17 cellular contexts compared by ENCODE assay signal in the genomic region with DNA sequence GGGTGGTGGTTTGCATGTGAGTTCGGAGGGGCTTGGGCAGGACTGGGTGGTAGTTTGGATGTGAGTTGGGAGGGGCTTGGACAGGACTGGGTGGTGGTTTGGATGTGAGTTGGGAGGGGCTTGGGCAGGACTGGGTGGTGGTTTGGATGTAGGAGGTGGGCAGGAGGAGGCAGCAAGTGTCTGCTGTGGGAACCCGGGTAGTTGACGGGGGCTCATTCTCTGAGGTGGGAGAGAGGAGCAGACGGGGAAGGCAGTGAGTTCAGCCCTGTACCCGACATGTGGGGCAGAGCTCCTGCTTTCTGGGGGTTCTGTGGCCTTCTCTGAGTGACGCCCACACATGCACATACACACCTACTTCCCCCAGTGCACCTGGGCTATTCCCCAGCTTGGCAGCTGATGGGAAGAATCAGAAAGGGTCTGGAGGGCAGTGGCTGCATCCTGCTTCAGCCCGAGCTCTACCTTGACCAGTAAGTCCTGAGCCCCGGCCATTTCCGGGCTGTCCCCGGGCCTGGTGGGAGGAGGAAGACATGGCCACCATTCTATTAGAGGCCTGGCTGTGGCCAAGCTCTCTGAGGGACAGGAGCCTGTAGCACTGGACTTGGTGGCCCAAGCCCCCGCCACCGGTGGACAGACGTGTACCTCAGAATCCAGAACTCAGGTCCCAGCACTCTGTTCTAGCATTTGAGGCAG. TPM values are rescaled to one million over a fixed set of nuclear protein-coding genes. Genes with fewer than 3 reads are reported as not detected.
DNase-seq lines count a peak whose midpoint lies in the region; ATAC-seq, FAIRE-seq and TF ChIP-seq lines count a peak whose summit lies in the region.
"Had no signal": no experiment of that assay in that cellular context is flagged by ENCODE, and none has a peak within 500 bp of the region (broad histone marks: within the 10 kb centered on the region; RNA-seq: fewer than 3 reads in every experiment).

No MANE protein-coding gene starts in this region.

- no peak overlapping the region for H3K4me3 ChIP-seq in BLaER1
- H3K4me3 ChIP-seq in BLaER1 treated with 17β-estradiol and CSF1 and Interleukin-3, amounts not matched to agents 10 nM and 100 nM, result no peak overlapping the region
- no peak overlapping the region for H3K4me3 ChIP-seq in IMR-90 (ENCODE audit: insufficient read depth, low read depth, low read length)
- no peak overlapping the region for H3K4me3 ChIP-seq in coronary artery
- H3K4me3 ChIP-seq: HAP-1 had no signal

- no peak overlapping the region for H3K27ac ChIP-seq in BLaER1
- no peak overlapping the region for H3K27ac ChIP-seq in BLaER1 treated with 17β-estradiol and CSF1 and Interleukin-3, amounts not matched to agents 10 nM and 100 nM
- no peak overlapping the region for H3K27ac ChIP-seq in IMR-90 (ENCODE audit: insufficient read depth, low read length)
- H3K27ac ChIP-seq in coronary artery, result no peak overlapping the region

- no peak overlapping the region for H3K18ac ChIP-seq in IMR-90 (ENCODE audit: low read depth, low read length)

- H3K36me3 ChIP-seq in BLaER1, result no peaks in the 10 kb centered on the region
- no peaks in the 10 kb centered on the region for H3K36me3 ChIP-seq in BLaER1 treated with 17β-estradiol and CSF1 and Interleukin-3, amounts not matched to agents 10 nM and 100 nM
- no peaks in the 10 kb centered on the region for H3K36me3 ChIP-seq in IMR-90 (ENCODE audit: control insufficient read depth, insufficient read depth, low read length)
- H3K36me3 ChIP-seq: HAP-1 had no signal

- H3K23ac ChIP-seq in IMR-90 (ENCODE audit: low read depth, low read length), result no peak overlapping the region

- no peak overlapping the region for H4K91ac ChIP-seq in IMR-90 (ENCODE audit: insufficient read depth, low read depth, low read length)

- H3K14ac ChIP-seq in IMR-90 (replicated peaks; ENCODE audit: low read depth, low read length), result no peak overlapping the region

- in situ Hi-C loops in IMR-90 (cut with MboI; ENCODE audit: low sequenced_read_pairs), result no loop called here

- TF ChIP-seq RAD21 in IMR-90 (IDR thresholded peaks at IDR 0.05; ENCODE audit: low read length), result no peak

- BruUV-seq in IMR-90 (replicated peaks; lab: Mats Ljungman, UMichigan), result no TSS peak

- peak overlapping the region; percentile 55 for H2AK9ac ChIP-seq in IMR-90 (replicated peaks; ENCODE audit: low read depth, low read length, poor library complexity)

- H4K20me1 ChIP-seq in BLaER1 (no peaks in the 10 kb centered on the region), IMR-90 (ENCODE audit: insufficient read depth, low read length) (no peaks in the 10 kb centered on the region; the same call in 1 of the 2 replicates)
- no peaks in the 10 kb centered on the region for H4K20me1 ChIP-seq in BLaER1 treated with 17β-estradiol and CSF1 and Interleukin-3, amounts not matched to agents 10 nM and 100 nM

- H3K79me1 ChIP-seq in IMR-90 (ENCODE audit: low read depth in 1 of 2, low read length in 2 of 2), result no peaks in the 10 kb centered on the region

- peak overlapping the region; percentile 43 for H2AFZ ChIP-seq in IMR-90 (replicated peaks; ENCODE audit: low read length, poor library complexity)

- TF ChIP-seq POLR2A in IMR-90 (IDR thresholded peaks at IDR 0.05; ENCODE audit: low read depth, low read length) (no peak), GM12892 (IDR thresholded peaks at IDR 0.05; ENCODE audit: low read depth, low read length) (no peak)

- H3K9me1 ChIP-seq in IMR-90 (ENCODE audit: insufficient read depth, low read length), result peaks cover 5% of the 10 kb centered on the region; the same call in 1 of the 2 replicates

- ATAC-seq in IMR-90 (ENCODE audit: low read depth), result no peak
- ATAC-seq in omental fat pad (ENCODE audit: low FRiP score), result no peak

- no peak overlapping the region for H2BK20ac ChIP-seq in IMR-90 (ENCODE audit: low read depth, low read length)

- no peak for DNase-seq in IMR-90
- no peak for DNase-seq in urothelium cell line (ENCODE audit: low spot score)
- no peak for DNase-seq in GM12892 (ENCODE audit: insufficient read length)
- no peak for DNase-seq in omental fat pad (ENCODE audit: low spot score)
- DNase-seq in coronary artery (ENCODE audit: low spot score), result no peak
- DNase-seq: Calu3; CD4-positive, alpha-beta memory T cell; COR-L47; DMS53; DMS79 treated with DMSO at 0.1 percent for 48 hours; GF-D8; GOT3 had no signal

- dilution Hi-C loops in IMR-90 (cut with HindIII; ENCODE audit: low sequenced_read_pairs, unreplicated experiment), result no loop called here

- FAIRE-seq in urothelium cell line (lab: Jason Lieb, UNC), result peak; percentile 90
- no peak for FAIRE-seq in GM12892 (lab: Jason Lieb, UNC)
- FAIRE-seq: H54 had no signal

- H3K4me1 ChIP-seq in BLaER1 (peaks cover 44% of the 10 kb centered on the region), IMR-90 (ENCODE audit: control insufficient read depth, insufficient read depth, low read length) (no peaks in the 10 kb centered on the region)
- H3K4me1 ChIP-seq in BLaER1 treated with 17β-estradiol and CSF1 and Interleukin-3, amounts not matched to agents 10 nM and 100 nM, result peaks cover 31 to 49% (median 44%) of the 10 kb centered on the region in 10 experiments
- H3K4me1 ChIP-seq: HAP-1 had no signal

- H4K8ac ChIP-seq in IMR-90 (ENCODE audit: low read depth in 2 of 2, low read length in 2 of 2), result no peak overlapping the region

- CTCF ChIA-PET in IMR-90 (lab: Yijun Ruan, JAX), result no interaction called here

- no peak overlapping the region for H2BK5ac ChIP-seq in IMR-90 (ENCODE audit: low read depth, low read length, poor library complexity, severe bottlenecking)

- H3K4ac ChIP-seq in IMR-90 (ENCODE audit: low read depth, low read length), result no peak overlapping the region

- no peak overlapping the region for H3K56ac ChIP-seq in IMR-90 (ENCODE audit: extremely low read depth, insufficient read depth, low read length)

- TF ChIP-seq CTCF in IMR-90 (conservative IDR thresholded peaks at IDR 0.05; ENCODE audit: low read depth, low read length), result no peak
- TF ChIP-seq CTCF in omental fat pad (IDR thresholded peaks at IDR 0.05), result no peak
- TF ChIP-seq CTCF in coronary artery (IDR thresholded peaks at IDR 0.05), result no peak

- no peak overlapping the region for H2BK15ac ChIP-seq in IMR-90 (ENCODE audit: low read depth, low read length)

- 94% methylated on average over 6 of the region's 13 CpGs; no CpG with 5 or more reads in 1 of the 2 experiments for WGBS in IMR-90 (ENCODE audit: extremely low coverage in 2 of 2, insufficient read length in 1 of 2), 2 experiments

- H2BK120ac ChIP-seq in IMR-90 (ENCODE audit: low read depth, low read length), result no peak overlapping the region

- intact Hi-C loops in IMR-90 (cut with micrococcal nuclease), result no loop called here

- H3K4me2 ChIP-seq in BLaER1 (0 out of 2 replicates have a peak overlapping the region, but pooled peaks have one; percentile 61), IMR-90 (ENCODE audit: low read depth, low read length) (no peak overlapping the region)
- H3K4me2 ChIP-seq in BLaER1 treated with 17β-estradiol and CSF1 and Interleukin-3, amounts not matched to agents 10 nM and 100 nM, result peak overlapping the region in 7 of 11 experiments; percentile 37 to 84 (median 62); a peak in 7 of 22 replicates

- no peak overlapping the region for H2AK5ac ChIP-seq in IMR-90 (ENCODE audit: low read depth, low read length)

- POLR2A ChIA-PET in IMR-90 (lab: Charles Lee; ENCODE audit: unreplicated experiment), result no interaction called here

- no peak overlapping the region for H4K5ac ChIP-seq in IMR-90 (ENCODE audit: low read depth, low read length)

- H3K9ac ChIP-seq in BLaER1 (no peak overlapping the region), IMR-90 (ENCODE audit: low read depth, low read length) (no peak overlapping the region)
- no peak overlapping the region for H3K9ac ChIP-seq in BLaER1 treated with 17β-estradiol and CSF1 and Interleukin-3, amounts not matched to agents 10 nM and 100 nM

- H3K27me3 ChIP-seq in BLaER1, result no peaks in the 10 kb centered on the region
- H3K27me3 ChIP-seq in BLaER1 treated with 17β-estradiol and CSF1 and Interleukin-3, amounts not matched to agents 10 nM and 100 nM, result no peaks in the 10 kb centered on the region
- H3K27me3 ChIP-seq in IMR-90 (ENCODE audit: control insufficient read depth, insufficient read depth, low read length), result peaks cover 10% of the 10 kb centered on the region; the same call in 1 of the 2 replicates

- H3K9me3 ChIP-seq in BLaER1 (no peaks in the 10 kb centered on the region), IMR-90 (ENCODE audit: control insufficient read depth, insufficient read depth, low read length) (no peaks in the 10 kb centered on the region)
- H3K9me3 ChIP-seq in BLaER1 treated with 17β-estradiol and CSF1 and Interleukin-3, amounts not matched to agents 10 nM and 100 nM (replicated peaks in 1 of 11), result no peaks in the 10 kb centered on the region
- H3K9me3 ChIP-seq: HAP-1 had no signal

TF ChIP-seq in IMR-90, 13 proteins besides CTCF, POLR2A, EP300 and RAD21 (continues in another document):
- no peak for TF ChIP-seq BHLHE40 (IDR thresholded peaks at IDR 0.05; ENCODE audit: low read depth, low read length)
- TF ChIP-seq, protein P1, sequence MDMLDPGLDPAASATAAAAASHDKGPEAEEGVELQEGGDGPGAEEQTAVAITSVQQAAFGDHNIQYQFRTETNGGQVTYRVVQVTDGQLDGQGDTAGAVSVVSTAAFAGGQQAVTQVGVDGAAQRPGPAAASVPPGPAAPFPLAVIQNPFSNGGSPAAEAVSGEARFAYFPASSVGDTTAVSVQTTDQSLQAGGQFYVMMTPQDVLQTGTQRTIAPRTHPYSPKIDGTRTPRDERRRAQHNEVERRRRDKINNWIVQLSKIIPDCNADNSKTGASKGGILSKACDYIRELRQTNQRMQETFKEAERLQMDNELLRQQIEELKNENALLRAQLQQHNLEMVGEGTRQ (IDR thresholded peaks at IDR 0.05; ENCODE audit: low read depth, low read length), result no peak
- TF ChIP-seq, protein P2, sequence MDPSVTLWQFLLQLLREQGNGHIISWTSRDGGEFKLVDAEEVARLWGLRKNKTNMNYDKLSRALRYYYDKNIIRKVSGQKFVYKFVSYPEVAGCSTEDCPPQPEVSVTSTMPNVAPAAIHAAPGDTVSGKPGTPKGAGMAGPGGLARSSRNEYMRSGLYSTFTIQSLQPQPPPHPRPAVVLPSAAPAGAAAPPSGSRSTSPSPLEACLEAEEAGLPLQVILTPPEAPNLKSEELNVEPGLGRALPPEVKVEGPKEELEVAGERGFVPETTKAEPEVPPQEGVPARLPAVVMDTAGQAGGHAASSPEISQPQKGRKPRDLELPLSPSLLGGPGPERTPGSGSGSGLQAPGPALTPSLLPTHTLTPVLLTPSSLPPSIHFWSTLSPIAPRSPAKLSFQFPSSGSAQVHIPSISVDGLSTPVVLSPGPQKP (IDR thresholded peaks at IDR 0.05; ENCODE audit: borderline replicate concordance, low read depth, low read length), result no peak
- TF ChIP-seq RFX5 (IDR thresholded peaks at IDR 0.05; ENCODE audit: low read depth, low read length), result no peak
- no peak for TF ChIP-seq NFE2L2 (IDR thresholded peaks at IDR 0.05; ENCODE audit: low read depth, low read length)
- no peak for TF ChIP-seq CEBPB (IDR thresholded peaks at IDR 0.05; ENCODE audit: low read depth, low read length)

RNA-seq across cellular contexts. Expression of a gene that starts 58.1 kb away (rescaled TPM):
- total RNA-seq in IMR-90 (2012; rRNA removed), result not detected in 2 replicates
- 0.22 and 0.27 TPM in 2 replicates for polyA plus RNA-seq in IMR-90 (2012; rRNA removed)
- 0.05 and 0.14 TPM in 2 replicates for polyA plus RNA-seq in IMR-90 (2012; cell fraction: cytosol; rRNA removed)
- polyA plus RNA-seq in IMR-90 (2012; cell fraction: nucleus; rRNA removed; ENCODE audit: low replicate concordance), result 0.69 and 1.0 TPM in 2 replicates
- 0.51 TPM for polyA plus RNA-seq in GM12892 (2012; ENCODE audit: missing spikeins)
- not detected for total RNA-seq in omental fat pad
- total RNA-seq: A673; CD4-positive, alpha-beta memory T cell had no signal
- polyA plus RNA-seq: CD4-positive, alpha-beta memory T cell had no signal
